8 cellular contexts compared by ENCODE assay signal in genomic region chr20:3744806-3745685, GRCh38. TPM values are rescaled to one million over a fixed set of nuclear protein-coding genes. Genes with fewer than 3 reads are reported as not detected.
DNase-seq lines count a peak whose midpoint lies in the region; ATAC-seq and TF ChIP-seq lines count a peak whose summit lies in the region.

No MANE protein-coding gene starts in this region.

- H3K36me3 ChIP-seq in GM23338 (ENCODE audit: insufficient read depth) (no peaks in the 10 kb centered on the region), NT2/D1 (ENCODE audit: insufficient read depth, insufficient read length, low read length) (peaks cover 18% of the 10 kb centered on the region), smooth muscle cell (ENCODE audit: low read depth) (no peaks in the 10 kb centered on the region)

- peak overlapping the region; percentile 86 for H3K4me3 Mint-ChIP-seq in GM23338
- H3K4me3 Mint-ChIP-seq in activated T-cell treated with anti-CD3 and anti-CD28 coated beads, Interleukin-2, amount 50 U/mL, for 24 hours: peak overlapping the region; percentile 53

- 21% methylated on average over 44 of the region's 45 CpGs for WGBS in smooth muscle cell (ENCODE audit: low lambda C conversion rate)

- H3K4me1 Mint-ChIP-seq in GM23338: peaks cover 20% of the 10 kb centered on the region
- peaks cover 10% of the 10 kb centered on the region for H3K4me1 Mint-ChIP-seq in activated T-cell treated with anti-CD3 and anti-CD28 coated beads, Interleukin-2, amount 50 U/mL, for 24 hours (ENCODE audit: low read depth)

- H3K79me2 ChIP-seq in GM23338 (replicated peaks; ENCODE audit: insufficient read depth): no peaks in the 10 kb centered on the region
- no peaks in the 10 kb centered on the region for H3K79me2 ChIP-seq in smooth muscle cell (ENCODE audit: low read depth)

- H3K27ac Mint-ChIP-seq in GM23338: 0 out of 2 replicates have a peak overlapping the region, but pooled peaks have one; percentile 57
- H3K27ac Mint-ChIP-seq in activated T-cell treated with anti-CD3 and anti-CD28 coated beads, Interleukin-2, amount 50 U/mL, for 24 hours: no peak overlapping the region

- TF ChIP-seq CTCF in GM23338 (conservative IDR thresholded peaks at IDR 0.05; ENCODE audit: low read depth in 2 of 2): peak in 1 of 2 experiments; percentile 26; a peak in 1 of 4 replicates
- no peak for TF ChIP-seq CTCF in smooth muscle cell (IDR thresholded peaks at IDR 0.05; ENCODE audit: borderline replicate concordance, insufficient read depth, poor library complexity, severe bottlenecking)

- H3K36me3 Mint-ChIP-seq in GM23338 (ENCODE audit: low read depth): no peaks in the 10 kb centered on the region
- no peaks in the 10 kb centered on the region for H3K36me3 Mint-ChIP-seq in activated T-cell treated with anti-CD3 and anti-CD28 coated beads, Interleukin-2, amount 50 U/mL, for 24 hours (ENCODE audit: low read depth)

- H3K27me3 ChIP-seq in GM23338 (ENCODE audit: insufficient read depth) (peaks cover 13% of the 10 kb centered on the region; the same call in 1 of the 2 replicates), NT2/D1 (ENCODE audit: insufficient read depth, insufficient read length) (no peaks in the 10 kb centered on the region), smooth muscle cell (ENCODE audit: low read depth) (peaks cover 28% of the 10 kb centered on the region)

- H3K27ac ChIP-seq in GM23338 (ENCODE audit: low read depth) (no peak overlapping the region), smooth muscle cell (ENCODE audit: low read depth) (no peak overlapping the region)

- H3K9ac ChIP-seq in NT2/D1 (ENCODE audit: insufficient read length, low read depth): peak overlapping the region; percentile 61
- no peak overlapping the region for H3K9ac ChIP-seq in smooth muscle cell (ENCODE audit: low read depth)

- H3K27me3 Mint-ChIP-seq in GM23338 (ENCODE audit: insufficient read depth, low read depth, poor library complexity): peaks cover 23% of the 10 kb centered on the region
- H3K27me3 Mint-ChIP-seq in activated T-cell treated with anti-CD3 and anti-CD28 coated beads, Interleukin-2, amount 50 U/mL, for 24 hours: peaks cover 18% of the 10 kb centered on the region

- DNase-seq in GM23338 (ENCODE audit: low spot score) (peak; percentile 99), NT2/D1 (ENCODE audit: low read depth, low spot score) (peak; percentile 91), head of caudate nucleus (peak in 22 of 42 donors; percentile 24 to 71 (median 49)), smooth muscle cell (lab: John Stamatoyannopoulos, UW; ENCODE audit: unreplicated experiment) (peak; percentile 35), retina (no peak), NCI-H2107 treated with DMSO at 0.1 percent for 48 hours (lab: John Stamatoyannopoulos, UW; ENCODE audit: unreplicated experiment) (no peak)
- peak; percentile 79 for DNase-seq in activated T-cell treated with anti-CD3 and anti-CD28 coated beads, Interleukin-2, amount 50 U/mL, for 24 hours

- H4K20me1 ChIP-seq in GM23338 (replicated peaks; ENCODE audit: insufficient read depth): no peaks in the 10 kb centered on the region
- H4K20me1 ChIP-seq in smooth muscle cell (ENCODE audit: low read depth): no peaks in the 10 kb centered on the region

- intact Hi-C loops in head of caudate nucleus (cut with DNase I): no loop called here

- H3K4me2 ChIP-seq in GM23338 (peak overlapping the region; percentile 91), smooth muscle cell (peak overlapping the region; percentile 61)

- H3K4me1 ChIP-seq in GM23338 (ENCODE audit: insufficient read depth) (peaks cover 7% of the 10 kb centered on the region; the same call in 1 of the 2 replicates), NT2/D1 (ENCODE audit: insufficient read depth, insufficient read length) (peaks cover 8% of the 10 kb centered on the region), smooth muscle cell (ENCODE audit: low read depth) (no peaks in the 10 kb centered on the region)

- no peaks in the 10 kb centered on the region for H3F3A ChIP-seq in GM23338 (replicated peaks; ENCODE audit: low read depth)
- no peaks in the 10 kb centered on the region for H3F3A ChIP-seq in smooth muscle cell (ENCODE audit: low read depth)

- H3K4me3 ChIP-seq in GM23338 (peak overlapping the region; percentile 75), NT2/D1 (ENCODE audit: insufficient read length, low read depth) (peak overlapping the region; percentile 1), smooth muscle cell (peak overlapping the region; percentile 4)

- no peaks in the 10 kb centered on the region for H3K9me2 ChIP-seq in GM23338 (ENCODE audit: insufficient read depth)

- H2AFZ ChIP-seq in GM23338 (peak overlapping the region; percentile 93), smooth muscle cell (ENCODE audit: low read depth) (peak overlapping the region; percentile 62)

- ATAC-seq in GM23338 (peak; percentile 70), HG03025 (IDR thresholded peaks at IDR 0.05; ENCODE audit: low FRiP score, unreplicated experiment) (no peak)

- H3K9me3 Mint-ChIP-seq in GM23338: no peaks in the 10 kb centered on the region
- H3K9me3 Mint-ChIP-seq in activated T-cell treated with anti-CD3 and anti-CD28 coated beads, Interleukin-2, amount 50 U/mL, for 24 hours: no peaks in the 10 kb centered on the region

- H3K9me3 ChIP-seq in NT2/D1 (ENCODE audit: insufficient read depth, low read length) (no peaks in the 10 kb centered on the region), smooth muscle cell (replicated peaks; ENCODE audit: low read depth) (no peaks in the 10 kb centered on the region)

TF ChIP-seq in GM23338, 12 proteins besides CTCF, POLR2A, EP300 and RAD21:
- TF ChIP-seq REST (IDR thresholded peaks at IDR 0.05; ENCODE audit: unreplicated experiment): no peak
- TF ChIP-seq POLR2AphosphoS5 (IDR thresholded peaks at IDR 0.05; ENCODE audit: low read depth): 0 out of 2 replicates have a peak, but pooled peaks have one; percentile 41
- 0 out of 2 replicates have a peak, but pooled peaks have one; percentile 13 for TF ChIP-seq CREB1 (CRISPR knock-in tag; IDR thresholded peaks at IDR 0.05; ENCODE audit: low read depth)
- TF ChIP-seq ETS1 (IDR thresholded peaks at IDR 0.05): no peak

RNA-seq across cellular contexts. Expression of gene HSPA12B, which starts 12.6 kb away (rescaled TPM):
- total RNA-seq in GM23338 (2014; rRNA removed; shearing (Covaris generic)): 6.4 and 6.5 TPM in 2 replicates
- polyA plus RNA-seq in GM23338 (2016; fragmentation: Nextera tagmentation; extraction: Ambion mirVana) (2.8 and 3.3 TPM in 2 replicates), smooth muscle cell (0.72 and 1.0 TPM in 2 replicates)
- 0.04 and 0.40 TPM in 2 replicates for total RNA-seq in smooth muscle cell

RNA-seq across cellular contexts. Expression of gene ADISSP, which starts 22.5 kb away (rescaled TPM):
- total RNA-seq in GM23338 (2014; rRNA removed; shearing (Covaris generic)): 79.0 and 86.6 TPM in 2 replicates
- polyA plus RNA-seq in GM23338 (2016; fragmentation: Nextera tagmentation; extraction: Ambion mirVana): 126 and 131 TPM in 2 replicates
- 7.6 and 11.8 TPM in 2 replicates for total RNA-seq in smooth muscle cell
- 33.4 and 46.7 TPM in 2 replicates for polyA plus RNA-seq in smooth muscle cell

RNA-seq across cellular contexts. Expression of gene SIGLEC1, which starts 32.6 kb away (rescaled TPM):
- total RNA-seq in GM23338 (2014; rRNA removed; shearing (Covaris generic)): not detected in 2 replicates
- polyA plus RNA-seq in GM23338 (2016; fragmentation: Nextera tagmentation; extraction: Ambion mirVana): not detected in 2 replicates
- total RNA-seq in smooth muscle cell: not detected in 2 replicates
- not detected in 2 replicates for polyA plus RNA-seq in smooth muscle cell

RNA-seq across cellular contexts. Expression of gene SPEF1, which starts 36.2 kb away (rescaled TPM):
- total RNA-seq in GM23338 (2014; rRNA removed; shearing (Covaris generic)): 0.69 and 1.3 TPM in 2 replicates
- polyA plus RNA-seq in GM23338 (2016; fragmentation: Nextera tagmentation; extraction: Ambion mirVana) (0.68 and 0.85 TPM in 2 replicates), smooth muscle cell (0.32 and 0.47 TPM in 2 replicates)
- 0.36 and 0.72 TPM in 2 replicates for total RNA-seq in smooth muscle cell

RNA-seq across cellular contexts. Expression of gene CENPB, which starts 41.5 kb away (rescaled TPM):
- 44.3 and 52.1 TPM in 2 replicates for total RNA-seq in GM23338 (2014; rRNA removed; shearing (Covaris generic))
- 9.5 and 10.8 TPM in 2 replicates for polyA plus RNA-seq in GM23338 (2016; fragmentation: Nextera tagmentation; extraction: Ambion mirVana)
- 23.6 TPM in 2 replicates for total RNA-seq in smooth muscle cell
- 10.4 and 13.4 TPM in 2 replicates for polyA plus RNA-seq in smooth muscle cell

Comparison
In these comparisons a context has a peak if more than half of its experiments do, and no peak if none do; other contexts are left out.
1. DNase-seq: peak in GM23338 (single experiment), NT2/D1 (single experiment), activated T-cell treated with anti-CD3 and anti-CD28 coated beads, Interleukin-2, amount 50 U/mL, for 24 hours (single experiment), head of caudate nucleus (22 of 42) and smooth muscle cell (single experiment); none in retina (single experiment) and NCI-H2107 treated with DMSO at 0.1 percent for 48 hours (single experiment).
2. H3K4me3 ChIP-seq: peak in every context shown above with its lines; median percentile 75 in GM23338; 4 in smooth muscle cell; 1 in NT2/D1.